ENCODE assay signal across 17 cellular contexts in genomic region chr5:79985288-79985687, GRCh38.
"Had no signal": no experiment of that assay in that cellular context is flagged by ENCODE, and none has a peak within 500 bp of the region (broad histone marks: within the 10 kb centered on the region; RNA-seq: fewer than 3 reads in every experiment).

No MANE protein-coding gene starts in this region.

- DNase-seq: effector memory CD8-positive, alpha-beta T cell; gastrocnemius medialis; heart right ventricle; hypothalamus; kidney glomerular epithelial cell; mesendoderm; naive B cell; occipital lobe; pancreas; right cardiac atrium; small intestine; stimulated activated CD4-positive, alpha-beta T cell treated with anti-CD3 and anti-CD28 coated beads, Interleukin-12 subunit alpha, Interleukin-12 subunit beta, amount 100 ng/mL, for 4 hours; stimulated activated naive CD4-positive, alpha-beta T cell treated with Interleukin-2 at 50 U/mL for 16 hours; tibial artery; uterus had no signal

- H3K4me3 Mint-ChIP-seq: effector memory CD8-positive, alpha-beta T cell; naive B cell; nephron had no signal

- ATAC-seq: effector memory CD8-positive, alpha-beta T cell; gastrocnemius medialis; heart right ventricle; right cardiac atrium had no signal

- H3K27me3 Mint-ChIP-seq: effector memory CD8-positive, alpha-beta T cell; naive B cell; progenitor cell of endocrine pancreas had no signal

- H3K27ac Mint-ChIP-seq: effector memory CD8-positive, alpha-beta T cell; nephron; progenitor cell of endocrine pancreas had no signal

- H3K9me3 Mint-ChIP-seq: effector memory CD8-positive, alpha-beta T cell; naive B cell; nephron had no signal
